ENCODE assay signal across 23 cellular contexts in genomic region chr6:125510405-125510804, GRCh38.
"Had no signal": no experiment of that assay in that cellular context is flagged by ENCODE, and none has a peak within 500 bp of the region (broad histone marks: within the 10 kb centered on the region; RNA-seq: fewer than 3 reads in every experiment).

No MANE protein-coding gene starts in this region.

- H3K27ac ChIP-seq: left ventricle myocardium inferior, ovary, prostate gland, sigmoid colon, spleen, suprapubic skin, thoracic aorta, tibial artery, upper lobe of right lung, uterus had no signal

- H3K36me3 ChIP-seq: left ventricle myocardium inferior, ovary, prostate gland, sigmoid colon, spleen, suprapubic skin, thoracic aorta, tibial artery, upper lobe of right lung, uterus had no signal

- H3K9me3 ChIP-seq: ovary, prostate gland, suprapubic skin, thoracic aorta, upper lobe of right lung, uterus had no signal

- H3K27me3 ChIP-seq: ovary, sigmoid colon, spleen, suprapubic skin, tibial artery, upper lobe of right lung, uterus had no signal

- DNase-seq: islet precursor cell; left ventricle myocardium inferior; mesendoderm; naive B cell; natural killer cell; nephron progenitor cell; ovary; retina; right cardiac atrium; sigmoid colon; small intestine; spleen; stimulated activated CD4-positive, alpha-beta T cell treated with anti-CD3 and anti-CD28 coated beads, Interleukin-4, amount 100 ng/mL, for 24 hours; stimulated activated naive CD4-positive, alpha-beta T cell; tibial artery; trophoblast cell; upper lobe of right lung; uterus had no signal

- ATAC-seq: natural killer cell; right cardiac atrium; stimulated activated effector memory CD8-positive, alpha-beta T cell treated with anti-CD3 and anti-CD28 coated beads, Interleukin-12 subunit alpha, Interleukin-12 subunit beta, amount 100 ng/mL, for 72 hours; upper lobe of right lung had no signal

- H3K4me1 ChIP-seq: prostate gland, sigmoid colon, suprapubic skin, tibial artery, upper lobe of right lung, uterus had no signal

- H3K4me3 ChIP-seq: left ventricle myocardium inferior, lung, ovary, prostate gland, sigmoid colon, spleen, suprapubic skin, thoracic aorta, tibial artery, upper lobe of right lung, uterus had no signal
